In the genomic region with DNA sequence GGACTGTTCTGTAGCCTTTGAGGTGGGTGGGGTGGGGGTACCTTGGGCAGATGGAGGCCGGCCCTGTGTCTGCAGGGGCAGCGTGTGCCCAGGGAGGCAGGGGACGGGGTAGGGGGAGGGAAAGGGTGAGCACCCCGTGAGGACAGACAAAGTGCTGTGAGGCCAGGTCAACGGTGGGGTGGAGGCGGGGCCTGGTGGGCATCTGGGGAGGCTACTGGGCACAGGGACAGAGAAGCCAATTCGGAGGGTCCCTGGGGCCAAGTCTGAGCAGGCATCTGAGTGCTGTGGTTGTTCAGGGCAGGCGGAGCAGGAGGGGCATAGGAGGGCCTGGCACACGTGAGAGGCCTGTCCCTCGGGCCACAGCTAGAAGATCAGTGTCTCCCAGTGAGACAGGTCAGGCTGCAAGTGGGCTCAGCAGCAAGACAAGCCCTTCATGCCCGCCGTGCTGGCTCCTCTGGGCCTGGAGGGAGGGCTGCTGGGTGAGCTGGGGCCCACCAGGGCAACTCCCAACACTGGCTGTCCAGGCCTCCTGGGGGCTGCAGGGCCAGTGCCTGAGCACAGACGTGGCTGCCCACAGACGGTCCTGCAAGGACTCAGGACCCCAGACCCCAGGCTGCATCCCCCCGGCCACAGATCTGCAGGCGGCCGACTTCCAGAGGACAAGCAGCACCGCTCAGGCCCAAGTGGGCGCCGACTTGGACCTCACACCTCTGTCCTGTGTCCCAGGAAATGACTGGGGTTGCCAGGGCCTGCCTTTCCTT, we compare ENCODE assay signal across 26 cellular contexts. TPM values are rescaled to one million over a fixed set of nuclear protein-coding genes. Genes with fewer than 3 reads are reported as not detected.
DNase-seq lines count a peak whose midpoint lies in the region; ATAC-seq and TF ChIP-seq lines count a peak whose summit lies in the region.
"Had no signal": no experiment of that assay in that cellular context is flagged by ENCODE, and none has a peak within 500 bp of the region (broad histone marks: within the 10 kb centered on the region; RNA-seq: fewer than 3 reads in every experiment).

No MANE protein-coding gene starts in this region.

- peaks cover 73% of the 10 kb centered on the region for H3K4me1 ChIP-seq in BLaER1
- H3K4me1 ChIP-seq in SK-N-SH (ENCODE audit: control insufficient read depth in 1 of 2, insufficient read depth in 2 of 2, low read depth in 1 of 2, low read length in 1 of 2), result no peaks in the 10 kb centered on the region
- H3K4me1 ChIP-seq in heart left ventricle, result no peaks in the 10 kb centered on the region
- peaks cover 0 to 5% of the 10 kb centered on the region in 2 donors for H3K4me1 ChIP-seq in neuronal stem cell (ENCODE audit: control insufficient read depth in 2 of 2, insufficient read depth in 1 of 2, low read depth in 1 of 2, low read length in 2 of 2)
- H3K4me1 ChIP-seq: Caco-2, foreskin keratinocyte, sigmoid colon, vagina had no signal

- H3K4me2 ChIP-seq in BLaER1 (peak overlapping the region; percentile 82), SK-N-SH (no peak overlapping the region), neuronal stem cell (ENCODE audit: insufficient read depth, low read length, poor library complexity, severe bottlenecking) (no peak overlapping the region)

- peak overlapping the region; percentile 43 for H4K8ac ChIP-seq in neuronal stem cell (ENCODE audit: low read depth, low read length)

- no peak overlapping the region for H2BK5ac ChIP-seq in neuronal stem cell (ENCODE audit: low read length)

- 56% methylated on average over 10 of the region's 20 CpGs for WGBS in SK-N-SH (ENCODE audit: low lambda C conversion rate)
- 76 to 86% (median 81%) methylated on average over 16 to 20 of the region's 20 CpGs for WGBS in heart left ventricle, 4 donors
- WGBS in neuronal stem cell (ENCODE audit: extremely low coverage in 2 of 2, insufficient read length in 2 of 2, insufficient replicate concordance in 1 of 2), 2 donors, result no CpG with 5 or more reads among the region's 20 CpGs

- H3K27me3 ChIP-seq in BLaER1 (no peaks in the 10 kb centered on the region), SK-N-SH (ENCODE audit: insufficient read depth) (no peaks in the 10 kb centered on the region), heart left ventricle (no peaks in the 10 kb centered on the region), neuronal stem cell (ENCODE audit: control insufficient read depth in 3 of 3, insufficient read depth in 3 of 3, low read depth in 1 of 3, low read length in 3 of 3) (peaks cover 0 to 6% (median 0%) of the 10 kb centered on the region in 3 experiments)
- H3K27me3 ChIP-seq: foreskin keratinocyte, vagina had no signal

- H3K14ac ChIP-seq in neuronal stem cell (ENCODE audit: low read length), result peak overlapping the region; percentile 71

- H4K91ac ChIP-seq in neuronal stem cell (ENCODE audit: low read depth, low read length, poor library complexity), result no peak overlapping the region

- TF ChIP-seq CTCF in SK-N-SH (IDR thresholded peaks at IDR 0.05) (no peak), heart left ventricle (IDR thresholded peaks at IDR 0.05) (no peak)

- TF ChIP-seq POLR2A in heart left ventricle (IDR thresholded peaks at IDR 0.05), result no peak

- H4K20me1 ChIP-seq in BLaER1, result peaks cover 19% of the 10 kb centered on the region
- no peaks in the 10 kb centered on the region for H4K20me1 ChIP-seq in SK-N-SH (ENCODE audit: insufficient read depth)

- H3K36me3 ChIP-seq in BLaER1 (no peaks in the 10 kb centered on the region), SK-N-SH (replicated peaks in 1 of 2; ENCODE audit: control insufficient read depth in 1 of 2, insufficient read depth in 2 of 2, low read length in 1 of 2) (no peaks in the 10 kb centered on the region), heart left ventricle (no peaks in the 10 kb centered on the region), neuronal stem cell (replicated peaks in 1 of 2; ENCODE audit: control insufficient read depth in 2 of 2, insufficient read depth in 2 of 2, low read length in 2 of 2) (no peaks in the 10 kb centered on the region)
- H3K36me3 ChIP-seq: sigmoid colon, vagina had no signal

- H2AK5ac ChIP-seq in neuronal stem cell (ENCODE audit: low read depth, low read length), result no peak overlapping the region

- peak overlapping the region; percentile 48 for H3K18ac ChIP-seq in neuronal stem cell (ENCODE audit: low read length)

- 0 out of 2 replicates have a peak, but pooled peaks cover 1% of the 10 kb centered on the region for H3K9me3 ChIP-seq in BLaER1
- no peaks in the 10 kb centered on the region for H3K9me3 ChIP-seq in SK-N-SH
- no peaks in the 10 kb centered on the region for H3K9me3 ChIP-seq in heart left ventricle
- H3K9me3 ChIP-seq in neuronal stem cell (replicated peaks in 1 of 2; ENCODE audit: control insufficient read depth in 2 of 2, insufficient read depth in 1 of 2, low read depth in 1 of 2, low read length in 2 of 2), result peaks cover 0 to 2% of the 10 kb centered on the region in 2 donors
- H3K9me3 ChIP-seq: Caco-2, sigmoid colon, vagina had no signal

- H3K23ac ChIP-seq in neuronal stem cell (ENCODE audit: low read depth, low read length, poor library complexity), result peak overlapping the region; percentile 73

- no peak for TF ChIP-seq RAD21 in SK-N-SH (IDR thresholded peaks at IDR 0.05; ENCODE audit: low read length)

- ATAC-seq in heart left ventricle (no peak), HG03135 (IDR thresholded peaks at IDR 0.05; ENCODE audit: unreplicated experiment) (no peak), HG02840 (IDR thresholded peaks at IDR 0.05; ENCODE audit: low FRiP score, unreplicated experiment) (no peak)
- ATAC-seq: foreskin keratinocyte had no signal

- no peak overlapping the region for H2BK15ac ChIP-seq in neuronal stem cell (ENCODE audit: low read length)

- H3K4me3 ChIP-seq in BLaER1, result no peak overlapping the region
- H3K4me3 ChIP-seq in SK-N-SH (ENCODE audit: low read depth in 2 of 2, low read length in 1 of 2), result no peak overlapping the region
- H3K4me3 ChIP-seq in heart left ventricle, result no peak overlapping the region
- H3K4me3 ChIP-seq in neuronal stem cell (ENCODE audit: low read length in 2 of 2), result no peak overlapping the region
- H3K4me3 ChIP-seq: sigmoid colon, vagina had no signal

- H2AFZ ChIP-seq in SK-N-SH (ENCODE audit: low read depth) (no peak overlapping the region), neuronal stem cell (ENCODE audit: low read length) (no peak overlapping the region)

- H2BK120ac ChIP-seq in neuronal stem cell (ENCODE audit: low read depth, low read length), result no peak overlapping the region

- no peaks in the 10 kb centered on the region for H3F3A ChIP-seq in SK-N-SH (replicated peaks; ENCODE audit: insufficient read depth)

- TF ChIP-seq EP300 in SK-N-SH (IDR thresholded peaks at IDR 0.05; ENCODE audit: borderline replicate concordance in 1 of 2, low read depth in 1 of 2, low read length in 1 of 2), result no peak

- H3K79me2 ChIP-seq in SK-N-SH (ENCODE audit: insufficient read depth), result no peaks in the 10 kb centered on the region

- POLR2A ChIA-PET in SK-N-SH (lab: Yijun Ruan, JAX), result no interaction called here

- no peak overlapping the region for H3K4ac ChIP-seq in neuronal stem cell (ENCODE audit: low read length)

- peak overlapping the region; percentile 12; the same call in 1 of the 2 replicates for H3K9ac ChIP-seq in BLaER1
- H3K9ac ChIP-seq in SK-N-SH, result no peak overlapping the region
- no peak overlapping the region for H3K9ac ChIP-seq in neuronal stem cell (ENCODE audit: low read depth, low read length, poor library complexity)

- H3K9me2 ChIP-seq in SK-N-SH, result no peaks in the 10 kb centered on the region

- peak; percentile 33 for DNase-seq in SK-N-SH
- peak in 3 of 5 donors; percentile 9 to 24 (median 12) for DNase-seq in heart left ventricle
- DNase-seq in neuronal stem cell (ENCODE audit: low spot score), result no peak
- no peak for DNase-seq in caudate nucleus (lab: John Stamatoyannopoulos, UW)
- no peak for DNase-seq in T-helper 9 cell
- DNase-seq: activated CD4-positive, alpha-beta T cell treated with anti-CD3 and anti-CD28 coated beads, Interleukin-2, amount 50 U/mL, for 4 hours; activated T-cell treated with anti-CD3 and anti-CD28 coated beads, Interleukin-2, amount 50 U/mL, for 72 hours; erythroblast; foreskin keratinocyte; hypothalamus; NCI-H1436; NCI-H524 treated with DMSO at 0.1 percent for 48 hours; RPMI8226; sigmoid colon; stimulated activated CD8-positive, alpha-beta memory T cell treated with anti-CD3 and anti-CD28 coated beads, Interleukin-4, amount 100 ng/mL, for 48 hours; substantia nigra had no signal

- peak overlapping the region; percentile 84 for H2BK12ac ChIP-seq in neuronal stem cell (ENCODE audit: low read length)

- H3K27ac ChIP-seq in BLaER1, result peak overlapping the region; percentile 13; the same call in 1 of the 2 replicates
- no peak overlapping the region for H3K27ac ChIP-seq in SK-N-SH (ENCODE audit: low read depth in 2 of 2, low read length in 1 of 2)
- no peak overlapping the region for H3K27ac ChIP-seq in heart left ventricle
- no peak overlapping the region for H3K27ac ChIP-seq in neuronal stem cell (replicated peaks; ENCODE audit: low read length)
- no peak overlapping the region for H3K27ac ChIP-seq in caudate nucleus (ENCODE audit: low read depth, low read length)
- H3K27ac ChIP-seq: foreskin keratinocyte, sigmoid colon, vagina had no signal

- intact Hi-C loops in heart left ventricle (cut with DNase I), result loop anchor here in 1 of 10 donors (10.0 kb wide), 1 partner anchor 469 kb away; no protein-coding TSS in a partner anchor

- no peaks in the 10 kb centered on the region for H3K79me1 ChIP-seq in neuronal stem cell (ENCODE audit: low read depth, low read length)

- CTCF ChIA-PET in SK-N-SH (lab: Yijun Ruan, JAX), result interaction anchor here (2.9 kb wide), 1 partner anchor 10 kb away, joined by 11 read pairs; no protein-coding TSS in a partner anchor

TF ChIP-seq in SK-N-SH, 30 proteins besides CTCF, POLR2A, EP300 and RAD21 (continues in another document):
- TF ChIP-seq JUND (IDR thresholded peaks at IDR 0.05), result no peak
- TF ChIP-seq CHD2 (IDR thresholded peaks at IDR 0.05; ENCODE audit: low read length, partially characterized antibody), result no peak
- TF ChIP-seq FOXJ3 (CRISPR knock-in tag; IDR thresholded peaks at IDR 0.05), result no peak

RNA-seq across cellular contexts. Expression of a gene that starts 26.4 kb away (rescaled TPM):
- polyA plus RNA-seq in SK-N-SH (2012; rRNA removed), result 1.4 TPM in 2 replicates
- polyA plus RNA-seq in SK-N-SH (2012; cell fraction: cytosol; rRNA removed), result 0.26 and 0.76 TPM in 2 replicates
- polyA plus RNA-seq in SK-N-SH (2012; cell fraction: nucleus; rRNA removed), result 3.6 and 6.5 TPM in 2 replicates
- 1 to 10 TPM in 1 of 9 donors, under 1 TPM in 6, not detected in 2; 0.05 to 2.9 (median 0.13) TPM for total RNA-seq in heart left ventricle
- polyA plus RNA-seq in heart left ventricle, result under 1 TPM in 1 of 2 donors, not detected in 1; 0.04 TPM
- 6.4 TPM for polyA plus RNA-seq in neuronal stem cell (2013, experiment 1 of 2)
- polyA plus RNA-seq in neuronal stem cell (2013, experiment 2 of 2), result 6.1 TPM
- total RNA-seq: M059J had no signal

RNA-seq across cellular contexts. Expression of a gene that starts 45.9 kb away (rescaled TPM):
- not detected in 2 replicates for polyA plus RNA-seq in SK-N-SH (2012; rRNA removed)
- not detected in 2 replicates for polyA plus RNA-seq in SK-N-SH (2012; cell fraction: cytosol; rRNA removed)
- not detected in 2 replicates for polyA plus RNA-seq in SK-N-SH (2012; cell fraction: nucleus; rRNA removed)
- under 1 TPM in 2 of 9 donors, not detected in 7; 0.13 to 0.19 TPM for total RNA-seq in heart left ventricle
- under 1 TPM in 1 of 2 donors, not detected in 1; 0.03 TPM for polyA plus RNA-seq in heart left ventricle
- polyA plus RNA-seq in neuronal stem cell (2013, experiment 1 of 2), result 0.08 TPM
- 0.07 TPM for polyA plus RNA-seq in neuronal stem cell (2013, experiment 2 of 2)
- total RNA-seq: activated B cell treated with CpG ODN at 0.5 μM for 24 hours; activated T-cell treated with anti-CD3 and anti-CD28 coated beads, Interleukin-2, amount 50 U/mL, for 72 hours; astrocyte; Caco-2; foreskin keratinocyte; M059J had no signal
- polyA plus RNA-seq: BJ, foreskin keratinocyte, IgD-negative memory B cell had no signal

Comparison
In these comparisons a context has a peak if more than half of its experiments do, and no peak if none do; other contexts are left out.
1. DNase-seq: peak in SK-N-SH (single experiment) and heart left ventricle (3 of 5); none in neuronal stem cell (single experiment), caudate nucleus (0 of 61) and T-helper 9 cell (single experiment).